1 cellular context compared by ENCODE assay signal in the genomic region with DNA sequence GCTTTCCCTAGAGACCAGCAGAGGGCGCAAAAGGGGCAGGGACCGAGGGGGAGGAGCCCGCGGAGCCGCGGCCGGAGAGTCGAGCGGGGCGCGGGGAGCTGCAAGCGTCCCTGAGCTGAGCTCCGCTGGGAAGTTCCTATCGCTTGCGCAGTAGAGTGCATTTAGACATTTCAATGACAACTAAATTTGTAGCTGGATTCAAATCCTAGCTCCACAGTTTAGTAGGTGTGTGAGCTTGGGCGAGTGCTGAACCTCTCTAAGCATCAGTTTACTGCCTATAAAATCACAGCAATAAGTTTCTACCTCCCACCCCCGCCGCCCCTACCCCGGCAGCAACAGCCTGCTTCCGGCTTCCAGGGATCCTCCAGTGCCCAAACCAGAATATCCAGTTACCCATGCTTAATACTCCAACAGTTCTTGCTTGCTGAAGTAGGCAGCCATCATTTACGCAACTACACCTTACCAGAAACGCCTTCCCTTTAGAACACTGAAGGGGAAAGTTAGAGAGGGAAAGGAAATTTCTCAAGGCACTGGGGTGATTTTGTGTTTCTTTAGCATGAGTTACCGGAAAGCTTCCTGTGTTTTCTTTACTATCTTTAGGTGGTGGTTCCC.
TF ChIP-seq lines count a peak whose summit lies in the region.

No MANE protein-coding gene starts in this region.

TF ChIP-seq in HepG2, 621 proteins besides CTCF, POLR2A, EP300 and RAD21 (continued from another document and continues in another):
- TF ChIP-seq FLYWCH1 (CRISPR knock-in tag; IDR thresholded peaks at IDR 0.05) (no peak), JDP2 (CRISPR knock-in tag; IDR thresholded peaks at IDR 0.05; ENCODE audit: borderline replicate concordance) (no peak), NR2F6 (IDR thresholded peaks at IDR 0.05) (no peak), NR2F6 (CRISPR knock-in tag; IDR thresholded peaks at IDR 0.05) (no peak), PCBP2 (optimal IDR thresholded peaks at IDR 0.05; ENCODE audit: low read depth, low read length, poor library complexity, severe bottlenecking) (no peak), THAP11 (CRISPR knock-in tag; IDR thresholded peaks at IDR 0.05) (no peak), ZNF709 (CRISPR knock-in tag; IDR thresholded peaks at IDR 0.05) (no peak), U2AF1 (optimal IDR thresholded peaks at IDR 0.05; ENCODE audit: low read depth, low read length) (no peak), ZSCAN22 (CRISPR knock-in tag; IDR thresholded peaks at IDR 0.05) (no peak), ZNF230 (CRISPR knock-in tag; IDR thresholded peaks at IDR 0.05) (no peak), ZMAT3 (CRISPR knock-in tag; conservative IDR thresholded peaks at IDR 0.05) (no peak), ZNF282 (IDR thresholded peaks at IDR 0.05; ENCODE audit: partially characterized antibody) (no peak), ZNF256 (CRISPR knock-in tag; conservative IDR thresholded peaks at IDR 0.05) (no peak), XRCC5 (optimal IDR thresholded peaks at IDR 0.05; ENCODE audit: low read length) (peak; percentile 89), PHF20 (CRISPR knock-in tag; IDR thresholded peaks at IDR 0.05) (no peak), ZNF841 (CRISPR knock-in tag; IDR thresholded peaks at IDR 0.05; ENCODE audit: borderline replicate concordance) (no peak), AKAP8 (CRISPR knock-in tag; IDR thresholded peaks at IDR 0.05) (no peak), ZNF10 (CRISPR knock-in tag; IDR thresholded peaks at IDR 0.05; ENCODE audit: borderline replicate concordance, low read depth) (no peak), ZNF549 (CRISPR knock-in tag; IDR thresholded peaks at IDR 0.05) (no peak), ZNF543 (CRISPR knock-in tag; IDR thresholded peaks at IDR 0.05) (no peak), SOX13 (IDR thresholded peaks at IDR 0.05) (no peak), SOX13 (CRISPR knock-in tag; conservative IDR thresholded peaks at IDR 0.05 in 1 of 2, IDR thresholded peaks at IDR 0.05 in 1 of 2) (no peak), ZNF552 (CRISPR knock-in tag; IDR thresholded peaks at IDR 0.05; ENCODE audit: borderline replicate concordance) (no peak), MIER2 (CRISPR knock-in tag; IDR thresholded peaks at IDR 0.05) (no peak), CHD4 (IDR thresholded peaks at IDR 0.05; ENCODE audit: borderline replicate concordance, low read length) (no peak), ZNF720 (CRISPR knock-in tag; IDR thresholded peaks at IDR 0.05) (no peak), ZSCAN30 (CRISPR knock-in tag; IDR thresholded peaks at IDR 0.05) (no peak), MAZ (IDR thresholded peaks at IDR 0.05; ENCODE audit: borderline replicate concordance, low read depth, low read length) (no peak), MAZ (CRISPR knock-in tag; IDR thresholded peaks at IDR 0.05; ENCODE audit: low read depth) (no peak), KAT2B (IDR thresholded peaks at IDR 0.05; ENCODE audit: borderline replicate concordance, low read depth, low read length) (no peak), SKI (IDR thresholded peaks at IDR 0.05; ENCODE audit: partially characterized antibody) (no peak), ZNF431 (CRISPR knock-in tag; IDR thresholded peaks at IDR 0.05; ENCODE audit: borderline replicate concordance, low read depth) (no peak), HNRNPK (IDR thresholded peaks at IDR 0.05; ENCODE audit: low read depth, low read length, poor library complexity, severe bottlenecking) (no peak), CAMTA2 (CRISPR knock-in tag; IDR thresholded peaks at IDR 0.05; ENCODE audit: borderline replicate concordance) (no peak), KDM2A (CRISPR knock-in tag; IDR thresholded peaks at IDR 0.05; ENCODE audit: borderline replicate concordance, low read depth) (peak; percentile 47; the same call in 1 of the 2 replicates), ATF7-NPFF (CRISPR knock-in tag; IDR thresholded peaks at IDR 0.05; ENCODE audit: low read depth) (no peak), ZNF331 (CRISPR knock-in tag; IDR thresholded peaks at IDR 0.05) (0 out of 2 replicates have a peak, but pooled peaks have one; percentile 27)
- TF ChIP-seq, protein P1, sequence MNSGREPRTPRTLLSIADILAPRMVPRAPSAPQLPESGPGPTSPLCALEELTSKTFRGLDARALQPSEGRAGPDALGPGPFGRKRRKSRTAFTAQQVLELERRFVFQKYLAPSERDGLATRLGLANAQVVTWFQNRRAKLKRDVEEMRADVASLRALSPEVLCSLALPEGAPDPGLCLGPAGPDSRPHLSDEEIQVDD (CRISPR knock-in tag; IDR thresholded peaks at IDR 0.05; ENCODE audit: borderline replicate concordance) = no peak
- TF ChIP-seq, protein P2, sequence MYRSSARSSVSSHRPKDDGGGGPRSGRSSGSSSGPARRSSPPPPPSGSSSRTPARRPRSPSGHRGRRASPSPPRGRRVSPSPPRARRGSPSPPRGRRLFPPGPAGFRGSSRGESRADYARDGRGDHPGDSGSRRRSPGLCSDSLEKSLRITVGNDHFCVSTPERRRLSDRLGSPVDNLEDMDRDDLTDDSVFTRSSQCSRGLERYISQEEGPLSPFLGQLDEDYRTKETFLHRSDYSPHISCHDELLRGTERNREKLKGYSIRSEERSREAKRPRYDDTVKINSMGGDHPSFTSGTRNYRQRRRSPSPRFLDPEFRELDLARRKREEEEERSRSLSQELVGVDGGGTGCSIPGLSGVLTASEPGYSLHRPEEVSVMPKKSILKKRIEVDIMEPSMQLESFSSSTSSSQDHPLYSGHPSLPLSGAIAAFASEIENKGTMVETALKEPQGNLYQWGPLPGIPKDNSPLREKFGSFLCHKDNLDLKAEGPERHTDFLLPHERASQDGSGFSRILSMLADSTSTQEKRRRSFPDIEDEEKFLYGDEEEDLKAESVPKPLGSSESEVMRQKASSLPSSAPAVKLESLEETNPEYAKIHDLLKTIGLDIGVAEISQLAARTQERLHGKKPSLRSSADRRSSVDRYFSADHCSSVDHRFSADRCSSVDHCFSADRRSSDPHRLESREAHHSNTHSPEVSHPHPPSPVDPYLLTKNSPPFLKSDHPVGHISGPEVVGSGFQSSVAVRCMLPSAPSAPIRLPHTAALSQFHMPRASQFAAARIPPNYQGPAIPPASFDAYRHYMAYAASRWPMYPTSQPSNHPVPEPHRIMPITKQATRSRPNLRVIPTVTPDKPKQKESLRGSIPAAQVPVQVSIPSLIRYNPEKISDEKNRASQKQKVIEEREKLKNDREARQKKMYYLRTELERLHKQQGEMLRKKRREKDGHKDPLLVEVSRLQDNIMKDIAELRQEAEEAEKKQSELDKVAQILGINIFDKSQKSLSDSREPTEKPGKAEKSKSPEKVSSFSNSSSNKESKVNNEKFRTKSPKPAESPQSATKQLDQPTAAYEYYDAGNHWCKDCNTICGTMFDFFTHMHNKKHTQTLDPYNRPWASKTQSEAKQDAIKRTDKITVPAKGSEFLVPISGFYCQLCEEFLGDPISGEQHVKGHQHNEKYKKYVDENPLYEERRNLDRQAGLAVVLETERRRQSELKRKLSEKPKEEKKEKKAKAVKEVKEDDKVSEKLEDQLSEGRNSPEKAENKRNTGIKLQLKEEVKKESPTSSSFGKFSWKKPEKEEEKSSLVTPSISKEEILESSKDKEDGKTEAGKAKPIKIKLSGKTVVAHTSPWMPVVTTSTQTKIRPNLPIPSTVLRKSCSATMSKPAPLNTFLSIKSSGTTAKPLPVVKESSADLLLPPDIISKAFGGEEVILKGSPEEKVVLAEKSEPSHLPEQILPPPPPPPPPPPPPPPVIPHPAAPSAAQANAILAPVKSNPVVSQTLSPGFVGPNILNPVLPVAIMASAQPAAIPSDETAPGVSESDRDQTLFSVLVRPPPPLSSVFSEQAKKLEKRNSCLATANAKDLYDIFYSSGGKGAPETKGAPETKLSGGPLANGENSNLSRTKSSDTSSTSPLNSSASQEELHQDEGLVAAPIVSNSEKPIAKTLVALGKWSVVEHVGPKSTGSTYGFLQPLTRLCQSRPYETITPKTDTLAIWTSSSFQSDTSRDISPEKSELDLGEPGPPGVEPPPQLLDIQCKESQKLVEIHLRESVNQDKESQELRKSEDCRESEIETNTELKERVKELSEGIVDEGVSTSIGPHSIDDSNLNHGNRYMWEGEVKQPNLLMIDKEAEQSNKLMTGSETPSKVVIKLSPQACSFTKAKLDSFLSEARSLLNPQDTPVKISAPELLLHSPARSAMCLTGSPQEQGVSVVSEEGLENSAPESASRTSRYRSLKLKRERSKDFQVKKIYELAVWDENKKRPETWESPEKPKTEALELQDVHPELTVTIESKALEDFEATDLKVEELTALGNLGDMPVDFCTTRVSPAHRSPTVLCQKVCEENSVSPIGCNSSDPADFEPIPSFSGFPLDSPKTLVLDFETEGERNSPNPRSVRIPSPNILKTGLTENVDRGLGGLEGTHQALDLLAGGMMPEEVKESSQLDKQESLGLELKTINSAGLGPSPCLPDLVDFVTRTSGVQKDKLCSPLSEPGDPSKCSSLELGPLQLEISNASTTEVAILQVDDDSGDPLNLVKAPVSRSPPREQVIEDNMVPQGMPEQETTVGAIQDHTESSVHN (CRISPR knock-in tag; IDR thresholded peaks at IDR 0.05) = no peak
- TF ChIP-seq, protein P3, sequence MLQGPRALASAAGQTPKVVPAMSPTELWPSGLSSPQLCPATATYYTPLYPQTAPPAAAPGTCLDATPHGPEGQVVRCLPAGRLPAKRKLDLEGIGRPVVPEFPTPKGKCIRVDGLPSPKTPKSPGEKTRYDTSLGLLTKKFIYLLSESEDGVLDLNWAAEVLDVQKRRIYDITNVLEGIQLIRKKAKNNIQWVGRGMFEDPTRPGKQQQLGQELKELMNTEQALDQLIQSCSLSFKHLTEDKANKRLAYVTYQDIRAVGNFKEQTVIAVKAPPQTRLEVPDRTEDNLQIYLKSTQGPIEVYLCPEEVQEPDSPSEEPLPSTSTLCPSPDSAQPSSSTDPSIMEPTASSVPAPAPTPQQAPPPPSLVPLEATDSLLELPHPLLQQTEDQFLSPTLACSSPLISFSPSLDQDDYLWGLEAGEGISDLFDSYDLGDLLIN (CRISPR knock-in tag; IDR thresholded peaks at IDR 0.05; ENCODE audit: borderline replicate concordance) = no peak
- TF ChIP-seq, protein P4, sequence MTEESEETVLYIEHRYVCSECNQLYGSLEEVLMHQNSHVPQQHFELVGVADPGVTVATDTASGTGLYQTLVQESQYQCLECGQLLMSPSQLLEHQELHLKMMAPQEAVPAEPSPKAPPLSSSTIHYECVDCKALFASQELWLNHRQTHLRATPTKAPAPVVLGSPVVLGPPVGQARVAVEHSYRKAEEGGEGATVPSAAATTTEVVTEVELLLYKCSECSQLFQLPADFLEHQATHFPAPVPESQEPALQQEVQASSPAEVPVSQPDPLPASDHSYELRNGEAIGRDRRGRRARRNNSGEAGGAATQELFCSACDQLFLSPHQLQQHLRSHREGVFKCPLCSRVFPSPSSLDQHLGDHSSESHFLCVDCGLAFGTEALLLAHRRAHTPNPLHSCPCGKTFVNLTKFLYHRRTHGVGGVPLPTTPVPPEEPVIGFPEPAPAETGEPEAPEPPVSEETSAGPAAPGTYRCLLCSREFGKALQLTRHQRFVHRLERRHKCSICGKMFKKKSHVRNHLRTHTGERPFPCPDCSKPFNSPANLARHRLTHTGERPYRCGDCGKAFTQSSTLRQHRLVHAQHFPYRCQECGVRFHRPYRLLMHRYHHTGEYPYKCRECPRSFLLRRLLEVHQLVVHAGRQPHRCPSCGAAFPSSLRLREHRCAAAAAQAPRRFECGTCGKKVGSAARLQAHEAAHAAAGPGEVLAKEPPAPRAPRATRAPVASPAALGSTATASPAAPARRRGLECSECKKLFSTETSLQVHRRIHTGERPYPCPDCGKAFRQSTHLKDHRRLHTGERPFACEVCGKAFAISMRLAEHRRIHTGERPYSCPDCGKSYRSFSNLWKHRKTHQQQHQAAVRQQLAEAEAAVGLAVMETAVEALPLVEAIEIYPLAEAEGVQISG (CRISPR knock-in tag; IDR thresholded peaks at IDR 0.05) = peak; percentile 27; the same call in 1 of the 2 replicates
- TF ChIP-seq, protein P5, sequence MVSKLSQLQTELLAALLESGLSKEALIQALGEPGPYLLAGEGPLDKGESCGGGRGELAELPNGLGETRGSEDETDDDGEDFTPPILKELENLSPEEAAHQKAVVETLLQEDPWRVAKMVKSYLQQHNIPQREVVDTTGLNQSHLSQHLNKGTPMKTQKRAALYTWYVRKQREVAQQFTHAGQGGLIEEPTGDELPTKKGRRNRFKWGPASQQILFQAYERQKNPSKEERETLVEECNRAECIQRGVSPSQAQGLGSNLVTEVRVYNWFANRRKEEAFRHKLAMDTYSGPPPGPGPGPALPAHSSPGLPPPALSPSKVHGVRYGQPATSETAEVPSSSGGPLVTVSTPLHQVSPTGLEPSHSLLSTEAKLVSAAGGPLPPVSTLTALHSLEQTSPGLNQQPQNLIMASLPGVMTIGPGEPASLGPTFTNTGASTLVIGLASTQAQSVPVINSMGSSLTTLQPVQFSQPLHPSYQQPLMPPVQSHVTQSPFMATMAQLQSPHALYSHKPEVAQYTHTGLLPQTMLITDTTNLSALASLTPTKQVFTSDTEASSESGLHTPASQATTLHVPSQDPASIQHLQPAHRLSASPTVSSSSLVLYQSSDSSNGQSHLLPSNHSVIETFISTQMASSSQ (IDR thresholded peaks at IDR 0.05; ENCODE audit: low read depth) = no peak
- TF ChIP-seq, protein P5 (CRISPR knock-in tag; IDR thresholded peaks at IDR 0.05; ENCODE audit: borderline replicate concordance) = no peak
- TF ChIP-seq, protein P6, sequence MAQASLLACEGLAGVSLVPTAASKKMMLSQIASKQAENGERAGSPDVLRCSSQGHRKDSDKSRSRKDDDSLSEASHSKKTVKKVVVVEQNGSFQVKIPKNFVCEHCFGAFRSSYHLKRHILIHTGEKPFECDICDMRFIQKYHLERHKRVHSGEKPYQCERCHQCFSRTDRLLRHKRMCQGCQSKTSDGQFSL (CRISPR knock-in tag; IDR thresholded peaks at IDR 0.05) = no peak
- TF ChIP-seq, protein P7, sequence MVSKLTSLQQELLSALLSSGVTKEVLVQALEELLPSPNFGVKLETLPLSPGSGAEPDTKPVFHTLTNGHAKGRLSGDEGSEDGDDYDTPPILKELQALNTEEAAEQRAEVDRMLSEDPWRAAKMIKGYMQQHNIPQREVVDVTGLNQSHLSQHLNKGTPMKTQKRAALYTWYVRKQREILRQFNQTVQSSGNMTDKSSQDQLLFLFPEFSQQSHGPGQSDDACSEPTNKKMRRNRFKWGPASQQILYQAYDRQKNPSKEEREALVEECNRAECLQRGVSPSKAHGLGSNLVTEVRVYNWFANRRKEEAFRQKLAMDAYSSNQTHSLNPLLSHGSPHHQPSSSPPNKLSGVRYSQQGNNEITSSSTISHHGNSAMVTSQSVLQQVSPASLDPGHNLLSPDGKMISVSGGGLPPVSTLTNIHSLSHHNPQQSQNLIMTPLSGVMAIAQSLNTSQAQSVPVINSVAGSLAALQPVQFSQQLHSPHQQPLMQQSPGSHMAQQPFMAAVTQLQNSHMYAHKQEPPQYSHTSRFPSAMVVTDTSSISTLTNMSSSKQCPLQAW (CRISPR knock-in tag; IDR thresholded peaks at IDR 0.05) = 0 out of 2 replicates have a peak, but pooled peaks have one; percentile 17
